In genomic region chr15:74788716-74789151, GRCh38 we compare ENCODE assay signal across 8 cellular contexts. TPM values are rescaled to one million over a fixed set of nuclear protein-coding genes. Genes with fewer than 3 reads are reported as not detected.
DNase-seq lines count a peak whose midpoint lies in the region; ATAC-seq and TF ChIP-seq lines count a peak whose summit lies in the region.

No MANE protein-coding gene starts in this region.

- peak overlapping the region; percentile 69 for H3K4me2 ChIP-seq in GM23338
- peak overlapping the region; percentile 73 for H3K4me2 ChIP-seq in SU-DHL-6 (ENCODE audit: low read depth, low read length, poor library complexity, severe bottlenecking)

- no peaks in the 10 kb centered on the region for H3K36me3 Mint-ChIP-seq in GM23338 (ENCODE audit: low read depth)
- peaks cover 4% of the 10 kb centered on the region for H3K36me3 Mint-ChIP-seq in endothelial cell (ENCODE audit: low read depth, unreplicated experiment)

- peaks cover 22% of the 10 kb centered on the region for H3K27me3 Mint-ChIP-seq in GM23338 (ENCODE audit: insufficient read depth, low read depth, poor library complexity)
- peaks cover 2% of the 10 kb centered on the region for H3K27me3 Mint-ChIP-seq in endothelial cell (ENCODE audit: unreplicated experiment)

- DNase-seq in GM23338 (ENCODE audit: low spot score) (peak; percentile 60), endothelial cell (ENCODE audit: low spot score) (no peak), tibial nerve (ENCODE audit: low spot score in 2 of 2) (no peak), OCI-M2 (lab: John Stamatoyannopoulos, UW; ENCODE audit: unreplicated experiment) (no peak), hippocampal formation (lab: John Stamatoyannopoulos, UW) (no peak), iPS-NIHi7 (ENCODE audit: extremely low spot score) (no peak)

- peaks cover 32% of the 10 kb centered on the region for H3K4me1 Mint-ChIP-seq in GM23338
- peaks cover 40% of the 10 kb centered on the region for H3K4me1 Mint-ChIP-seq in endothelial cell (ENCODE audit: unreplicated experiment)

- no peaks in the 10 kb centered on the region for H3K9me3 ChIP-seq in SU-DHL-6 (ENCODE audit: insufficient read depth, low read length)
- no peaks in the 10 kb centered on the region for H3K9me3 ChIP-seq in tibial nerve

- no peaks in the 10 kb centered on the region for H3K9me3 Mint-ChIP-seq in GM23338
- no peaks in the 10 kb centered on the region for H3K9me3 Mint-ChIP-seq in endothelial cell (ENCODE audit: unreplicated experiment)

- TF ChIP-seq CTCF in GM23338 (conservative IDR thresholded peaks at IDR 0.05; ENCODE audit: low read depth in 2 of 2), result no peak
- TF ChIP-seq CTCF in SU-DHL-6 (IDR thresholded peaks at IDR 0.05; ENCODE audit: insufficient read depth, low read length, poor library complexity, severe bottlenecking), result no peak
- TF ChIP-seq CTCF in endothelial cell (IDR thresholded peaks at IDR 0.05; ENCODE audit: unreplicated experiment), result no peak
- TF ChIP-seq CTCF in tibial nerve (IDR thresholded peaks at IDR 0.05), result no peak

- no peak overlapping the region for H3K27ac ChIP-seq in GM23338 (ENCODE audit: low read depth)
- H3K27ac ChIP-seq in SU-DHL-6 (ENCODE audit: low read depth, low read length), result peak overlapping the region; percentile 96
- peak overlapping the region in 3 of 4 donors; percentile 82 to 88 (median 88) for H3K27ac ChIP-seq in tibial nerve

- no peaks in the 10 kb centered on the region for H3K27me3 ChIP-seq in GM23338 (ENCODE audit: insufficient read depth)
- no peaks in the 10 kb centered on the region for H3K27me3 ChIP-seq in SU-DHL-6 (ENCODE audit: low read length)
- no peaks in the 10 kb centered on the region for H3K27me3 ChIP-seq in tibial nerve

- H3K4me3 Mint-ChIP-seq in GM23338 (no peak overlapping the region), endothelial cell (ENCODE audit: unreplicated experiment) (peak overlapping the region; percentile 15)

- TF ChIP-seq EP300 in tibial nerve (IDR thresholded peaks at IDR 0.05), result no peak

- H3K9me2 ChIP-seq in GM23338 (ENCODE audit: insufficient read depth) (no peaks in the 10 kb centered on the region), SU-DHL-6 (replicated peaks; ENCODE audit: insufficient read depth, low read length) (no peaks in the 10 kb centered on the region)

- H2AFZ ChIP-seq in GM23338 (no peak overlapping the region), SU-DHL-6 (ENCODE audit: low read depth, low read length, severe bottlenecking) (no peak overlapping the region)

- TF ChIP-seq POLR2A in GM15510 (IDR thresholded peaks at IDR 0.05; ENCODE audit: borderline replicate concordance, extremely low read depth, insufficient read length) (peak; percentile 88), tibial nerve (IDR thresholded peaks at IDR 0.05) (no peak)

- ATAC-seq in GM23338, result peak; percentile 55

- H3K27ac Mint-ChIP-seq in GM23338 (no peak overlapping the region), endothelial cell (ENCODE audit: unreplicated experiment) (no peak overlapping the region)

- peak overlapping the region; percentile 77 for H3K9ac ChIP-seq in SU-DHL-6 (ENCODE audit: low read length)

- peaks cover 7% of the 10 kb centered on the region for H3F3A ChIP-seq in GM23338 (replicated peaks; ENCODE audit: low read depth)
- peaks cover 77% of the 10 kb centered on the region for H3F3A ChIP-seq in SU-DHL-6 (ENCODE audit: insufficient read depth)

- H4K20me1 ChIP-seq in GM23338 (replicated peaks; ENCODE audit: insufficient read depth) (peaks cover 50% of the 10 kb centered on the region), SU-DHL-6 (ENCODE audit: low read depth, low read length) (no peaks in the 10 kb centered on the region)

- H3K79me2 ChIP-seq in GM23338 (replicated peaks; ENCODE audit: insufficient read depth) (peaks cover 16% of the 10 kb centered on the region), SU-DHL-6 (ENCODE audit: insufficient read depth, low read length) (peaks cover 85% of the 10 kb centered on the region)

- H3K36me3 ChIP-seq in GM23338 (ENCODE audit: insufficient read depth) (no peaks in the 10 kb centered on the region), SU-DHL-6 (ENCODE audit: low read length) (no peaks in the 10 kb centered on the region), tibial nerve (no peaks in the 10 kb centered on the region)

- H3K4me1 ChIP-seq in GM23338 (ENCODE audit: insufficient read depth) (peaks cover 26% of the 10 kb centered on the region), tibial nerve (peaks cover 0 to 100% (median 97%) of the 10 kb centered on the region in 4 donors)

- WGBS in tibial nerve, 2 donors, result 39 to 43% methylated on average over 8 of the region's 8 CpGs

- no peak overlapping the region for H3K4me3 ChIP-seq in GM23338
- peak overlapping the region; percentile 51 for H3K4me3 ChIP-seq in SU-DHL-6 (ENCODE audit: insufficient read depth, low read length, poor library complexity, severe bottlenecking)
- peak overlapping the region in 2 of 4 donors; percentile 13 to 30 for H3K4me3 ChIP-seq in tibial nerve

TF ChIP-seq in GM23338, 12 proteins besides CTCF, POLR2A, EP300 and RAD21:
- TF ChIP-seq NANOG (IDR thresholded peaks at IDR 0.05; ENCODE audit: borderline replicate concordance) (no peak), ZNF114 (CRISPR knock-in tag; IDR thresholded peaks at IDR 0.05) (no peak), JUNB (IDR thresholded peaks at IDR 0.05; ENCODE audit: unreplicated experiment) (no peak), STAT1 (IDR thresholded peaks at IDR 0.05; ENCODE audit: unreplicated experiment) (no peak), ZNF331 (CRISPR knock-in tag; IDR thresholded peaks at IDR 0.05; ENCODE audit: low read depth) (no peak), CREB1 (CRISPR knock-in tag; IDR thresholded peaks at IDR 0.05; ENCODE audit: low read depth) (no peak), EZH2 (IDR thresholded peaks at IDR 0.05; ENCODE audit: low read depth, unreplicated experiment) (no peak)
- TF ChIP-seq, protein P1, sequence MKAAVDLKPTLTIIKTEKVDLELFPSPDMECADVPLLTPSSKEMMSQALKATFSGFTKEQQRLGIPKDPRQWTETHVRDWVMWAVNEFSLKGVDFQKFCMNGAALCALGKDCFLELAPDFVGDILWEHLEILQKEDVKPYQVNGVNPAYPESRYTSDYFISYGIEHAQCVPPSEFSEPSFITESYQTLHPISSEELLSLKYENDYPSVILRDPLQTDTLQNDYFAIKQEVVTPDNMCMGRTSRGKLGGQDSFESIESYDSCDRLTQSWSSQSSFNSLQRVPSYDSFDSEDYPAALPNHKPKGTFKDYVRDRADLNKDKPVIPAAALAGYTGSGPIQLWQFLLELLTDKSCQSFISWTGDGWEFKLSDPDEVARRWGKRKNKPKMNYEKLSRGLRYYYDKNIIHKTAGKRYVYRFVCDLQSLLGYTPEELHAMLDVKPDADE (IDR thresholded peaks at IDR 0.05), result no peak
- TF ChIP-seq, protein P2, sequence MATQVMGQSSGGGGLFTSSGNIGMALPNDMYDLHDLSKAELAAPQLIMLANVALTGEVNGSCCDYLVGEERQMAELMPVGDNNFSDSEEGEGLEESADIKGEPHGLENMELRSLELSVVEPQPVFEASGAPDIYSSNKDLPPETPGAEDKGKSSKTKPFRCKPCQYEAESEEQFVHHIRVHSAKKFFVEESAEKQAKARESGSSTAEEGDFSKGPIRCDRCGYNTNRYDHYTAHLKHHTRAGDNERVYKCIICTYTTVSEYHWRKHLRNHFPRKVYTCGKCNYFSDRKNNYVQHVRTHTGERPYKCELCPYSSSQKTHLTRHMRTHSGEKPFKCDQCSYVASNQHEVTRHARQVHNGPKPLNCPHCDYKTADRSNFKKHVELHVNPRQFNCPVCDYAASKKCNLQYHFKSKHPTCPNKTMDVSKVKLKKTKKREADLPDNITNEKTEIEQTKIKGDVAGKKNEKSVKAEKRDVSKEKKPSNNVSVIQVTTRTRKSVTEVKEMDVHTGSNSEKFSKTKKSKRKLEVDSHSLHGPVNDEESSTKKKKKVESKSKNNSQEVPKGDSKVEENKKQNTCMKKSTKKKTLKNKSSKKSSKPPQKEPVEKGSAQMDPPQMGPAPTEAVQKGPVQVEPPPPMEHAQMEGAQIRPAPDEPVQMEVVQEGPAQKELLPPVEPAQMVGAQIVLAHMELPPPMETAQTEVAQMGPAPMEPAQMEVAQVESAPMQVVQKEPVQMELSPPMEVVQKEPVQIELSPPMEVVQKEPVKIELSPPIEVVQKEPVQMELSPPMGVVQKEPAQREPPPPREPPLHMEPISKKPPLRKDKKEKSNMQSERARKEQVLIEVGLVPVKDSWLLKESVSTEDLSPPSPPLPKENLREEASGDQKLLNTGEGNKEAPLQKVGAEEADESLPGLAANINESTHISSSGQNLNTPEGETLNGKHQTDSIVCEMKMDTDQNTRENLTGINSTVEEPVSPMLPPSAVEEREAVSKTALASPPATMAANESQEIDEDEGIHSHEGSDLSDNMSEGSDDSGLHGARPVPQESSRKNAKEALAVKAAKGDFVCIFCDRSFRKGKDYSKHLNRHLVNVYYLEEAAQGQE (IDR thresholded peaks at IDR 0.05; ENCODE audit: unreplicated experiment), result no peak

RNA-seq across cellular contexts. Expression of gene CSK, which starts 6.9 kb away (rescaled TPM):
- 27.5 and 29.9 TPM in 2 replicates for total RNA-seq in GM23338 (2014; rRNA removed; shearing (Covaris generic))
- polyA plus RNA-seq in GM23338 (2016; fragmentation: Nextera tagmentation; extraction: Ambion mirVana), result 13.6 and 16.5 TPM in 2 replicates
- total RNA-seq in endothelial cell (ENCODE audit: unreplicated experiment) (100 TPM), tibial nerve (10 to 100 TPM; 14.9 to 56.4 (median 24.5) TPM)

RNA-seq across cellular contexts. Expression of gene LMAN1L, which starts 23.9 kb away (rescaled TPM):
- not detected in 2 replicates for total RNA-seq in GM23338 (2014; rRNA removed; shearing (Covaris generic))
- not detected in 2 replicates for polyA plus RNA-seq in GM23338 (2016; fragmentation: Nextera tagmentation; extraction: Ambion mirVana)
- total RNA-seq in endothelial cell (ENCODE audit: unreplicated experiment) (not detected), tibial nerve (under 1 TPM in 1 of 4 donors, not detected in 3; 0.42 TPM)

RNA-seq across cellular contexts. Expression of gene CPLX3, which starts 37.7 kb away (rescaled TPM):
- 0.62 and 0.66 TPM in 2 replicates for total RNA-seq in GM23338 (2014; rRNA removed; shearing (Covaris generic))
- 0.21 TPM in 1 of 2 replicates, not detected in the other for polyA plus RNA-seq in GM23338 (2016; fragmentation: Nextera tagmentation; extraction: Ambion mirVana)
- total RNA-seq in endothelial cell (ENCODE audit: unreplicated experiment) (not detected), tibial nerve (not detected)

RNA-seq across cellular contexts. Expression of gene CYP1A2, which starts 40.1 kb away (rescaled TPM):
- total RNA-seq in GM23338 (2014; rRNA removed; shearing (Covaris generic)), result not detected in 2 replicates
- polyA plus RNA-seq in GM23338 (2016; fragmentation: Nextera tagmentation; extraction: Ambion mirVana), result not detected in 2 replicates
- not detected for total RNA-seq in endothelial cell (ENCODE audit: unreplicated experiment)
- total RNA-seq in tibial nerve, result not detected

RNA-seq across cellular contexts. Expression of gene ULK3, which starts 54.2 kb away (rescaled TPM):
- 32.6 and 35.4 TPM in 2 replicates for total RNA-seq in GM23338 (2014; rRNA removed; shearing (Covaris generic))
- 19.3 and 20.3 TPM in 2 replicates for polyA plus RNA-seq in GM23338 (2016; fragmentation: Nextera tagmentation; extraction: Ambion mirVana)
- total RNA-seq in endothelial cell (ENCODE audit: unreplicated experiment) (25.6 TPM), tibial nerve (10 to 100 TPM; 42.6 to 86.7 (median 48.9) TPM)
